Comparison of ENCODE assay signal across 1 cellular context in genomic region chr18:74597662-74598349, GRCh38.
TF ChIP-seq lines count a peak whose summit lies in the region.

TSS of gene ZNF407 (plus strand) at chr18:74597870. CDS start at chr18:74631020, 33,150 bp downstream.

TF ChIP-seq in K562, 482 proteins besides CTCF, POLR2A, EP300 and RAD21 (continued from another document and continues in another):
- TF ChIP-seq, protein P1, sequence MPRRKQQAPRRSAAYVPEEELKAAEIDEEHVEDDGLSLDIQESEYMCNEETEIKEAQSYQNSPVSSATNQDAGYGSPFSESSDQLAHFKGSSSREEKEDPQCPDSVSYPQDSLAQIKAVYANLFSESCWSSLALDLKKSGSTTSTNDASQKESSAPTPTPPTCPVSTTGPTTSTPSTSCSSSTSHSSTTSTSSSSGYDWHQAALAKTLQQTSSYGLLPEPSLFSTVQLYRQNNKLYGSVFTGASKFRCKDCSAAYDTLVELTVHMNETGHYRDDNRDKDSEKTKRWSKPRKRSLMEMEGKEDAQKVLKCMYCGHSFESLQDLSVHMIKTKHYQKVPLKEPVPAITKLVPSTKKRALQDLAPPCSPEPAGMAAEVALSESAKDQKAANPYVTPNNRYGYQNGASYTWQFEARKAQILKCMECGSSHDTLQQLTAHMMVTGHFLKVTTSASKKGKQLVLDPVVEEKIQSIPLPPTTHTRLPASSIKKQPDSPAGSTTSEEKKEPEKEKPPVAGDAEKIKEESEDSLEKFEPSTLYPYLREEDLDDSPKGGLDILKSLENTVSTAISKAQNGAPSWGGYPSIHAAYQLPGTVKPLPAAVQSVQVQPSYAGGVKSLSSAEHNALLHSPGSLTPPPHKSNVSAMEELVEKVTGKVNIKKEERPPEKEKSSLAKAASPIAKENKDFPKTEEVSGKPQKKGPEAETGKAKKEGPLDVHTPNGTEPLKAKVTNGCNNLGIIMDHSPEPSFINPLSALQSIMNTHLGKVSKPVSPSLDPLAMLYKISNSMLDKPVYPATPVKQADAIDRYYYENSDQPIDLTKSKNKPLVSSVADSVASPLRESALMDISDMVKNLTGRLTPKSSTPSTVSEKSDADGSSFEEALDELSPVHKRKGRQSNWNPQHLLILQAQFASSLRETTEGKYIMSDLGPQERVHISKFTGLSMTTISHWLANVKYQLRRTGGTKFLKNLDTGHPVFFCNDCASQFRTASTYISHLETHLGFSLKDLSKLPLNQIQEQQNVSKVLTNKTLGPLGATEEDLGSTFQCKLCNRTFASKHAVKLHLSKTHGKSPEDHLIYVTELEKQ (CRISPR knock-in tag; IDR thresholded peaks at IDR 0.05): no peak
- TF ChIP-seq ZNF408 (CRISPR knock-in tag; IDR thresholded peaks at IDR 0.05; ENCODE audit: low read depth) (no peak), ILF3 (IDR thresholded peaks at IDR 0.05; ENCODE audit: borderline replicate concordance) (no peak), ZNF224 (CRISPR knock-in tag; IDR thresholded peaks at IDR 0.05) (no peak), RFX7 (CRISPR knock-in tag; IDR thresholded peaks at IDR 0.05) (no peak), MIER1 (IDR thresholded peaks at IDR 0.05; ENCODE audit: low read depth) (no peak), POLR2AphosphoS5 (IDR thresholded peaks at IDR 0.05; ENCODE audit: control insufficient read depth, insufficient read depth, low read depth, low read length) (peak; percentile 57; the same call in 1 of the 2 replicates), HDAC6 (IDR thresholded peaks at IDR 0.05; ENCODE audit: low read depth, low read length) (no peak), TAL1 (IDR thresholded peaks at IDR 0.05) (no peak), FOXA3 (CRISPR knock-in tag; conservative IDR thresholded peaks at IDR 0.05 in 1 of 2, IDR thresholded peaks at IDR 0.05 in 1 of 2) (no peak), MTA2 (IDR thresholded peaks at IDR 0.05; ENCODE audit: low read depth) (no peak), GTF2E2 (tag; IDR thresholded peaks at IDR 0.05) (no peak), MCM3 (IDR thresholded peaks at IDR 0.05) (no peak), ZNF232 (CRISPR knock-in tag; IDR thresholded peaks at IDR 0.05) (no peak), TRIM24 (IDR thresholded peaks at IDR 0.05) (no peak), GABPB1 (CRISPR knock-in tag; IDR thresholded peaks at IDR 0.05) (peak; percentile 84), ZNF253 (CRISPR knock-in tag; conservative IDR thresholded peaks at IDR 0.05) (no peak), ETV1 (tag; conservative IDR thresholded peaks at IDR 0.05; ENCODE audit: low read depth) (0 out of 2 replicates have a peak, but pooled peaks have one; percentile 4), NR2C1 (IDR thresholded peaks at IDR 0.05) (peak; percentile 47; the same call in 1 of the 2 replicates), NR2C1 (tag; IDR thresholded peaks at IDR 0.05) (no peak), ELF4 (CRISPR knock-in tag; IDR thresholded peaks at IDR 0.05) (no peak), PHF8 (IDR thresholded peaks at IDR 0.05; ENCODE audit: borderline replicate concordance, low read length) (peak; percentile 48), KLF10 (CRISPR knock-in tag; IDR thresholded peaks at IDR 0.05) (no peak), ARID1B (IDR thresholded peaks at IDR 0.05) (no peak), HMG20B (CRISPR knock-in tag; IDR thresholded peaks at IDR 0.05) (no peak), ZNF212 (CRISPR knock-in tag; IDR thresholded peaks at IDR 0.05) (no peak), ZNF140 (CRISPR knock-in tag; IDR thresholded peaks at IDR 0.05) (no peak), NR4A1 (CRISPR knock-in tag; IDR thresholded peaks at IDR 0.05) (no peak), NR4A1 (tag; IDR thresholded peaks at IDR 0.05) (no peak), SPI1 (IDR thresholded peaks at IDR 0.05; ENCODE audit: borderline replicate concordance, low read depth, low read length) (no peak), ELF2 (CRISPR knock-in tag; IDR thresholded peaks at IDR 0.05) (no peak), CBX8 (IDR thresholded peaks at IDR 0.05; ENCODE audit: borderline replicate concordance, extremely low read depth, low read depth, low read length, poor library complexity, severe bottlenecking) (no peak), RFX1 (IDR thresholded peaks at IDR 0.05) (0 out of 2 replicates have a peak, but pooled peaks have one; percentile 20), RBM25 (IDR thresholded peaks at IDR 0.05; ENCODE audit: low read depth, low read length, severe bottlenecking) (no peak), HDGF (IDR thresholded peaks at IDR 0.05) (no peak), ZFX (CRISPR knock-in tag; IDR thresholded peaks at IDR 0.05) (no peak), BRD4 (IDR thresholded peaks at IDR 0.05) (no peak), ETV5 (CRISPR knock-in tag; IDR thresholded peaks at IDR 0.05; ENCODE audit: low read depth) (no peak), CREB3L1 (IDR thresholded peaks at IDR 0.05; ENCODE audit: borderline replicate concordance, low read depth) (no peak), HBP1 (CRISPR knock-in tag; IDR thresholded peaks at IDR 0.05) (no peak), PTBP1 (IDR thresholded peaks at IDR 0.05; ENCODE audit: low read depth, low read length) (no peak), TSC22D4 (tag; IDR thresholded peaks at IDR 0.05) (no peak), DEAF1 (CRISPR knock-in tag; IDR thresholded peaks at IDR 0.05) (no peak), HNRNPK (IDR thresholded peaks at IDR 0.05; ENCODE audit: low read depth, low read length, poor library complexity, severe bottlenecking) (no peak), EGR1 (conservative IDR thresholded peaks at IDR 0.05) (no peak)
- TF ChIP-seq, protein P2, sequence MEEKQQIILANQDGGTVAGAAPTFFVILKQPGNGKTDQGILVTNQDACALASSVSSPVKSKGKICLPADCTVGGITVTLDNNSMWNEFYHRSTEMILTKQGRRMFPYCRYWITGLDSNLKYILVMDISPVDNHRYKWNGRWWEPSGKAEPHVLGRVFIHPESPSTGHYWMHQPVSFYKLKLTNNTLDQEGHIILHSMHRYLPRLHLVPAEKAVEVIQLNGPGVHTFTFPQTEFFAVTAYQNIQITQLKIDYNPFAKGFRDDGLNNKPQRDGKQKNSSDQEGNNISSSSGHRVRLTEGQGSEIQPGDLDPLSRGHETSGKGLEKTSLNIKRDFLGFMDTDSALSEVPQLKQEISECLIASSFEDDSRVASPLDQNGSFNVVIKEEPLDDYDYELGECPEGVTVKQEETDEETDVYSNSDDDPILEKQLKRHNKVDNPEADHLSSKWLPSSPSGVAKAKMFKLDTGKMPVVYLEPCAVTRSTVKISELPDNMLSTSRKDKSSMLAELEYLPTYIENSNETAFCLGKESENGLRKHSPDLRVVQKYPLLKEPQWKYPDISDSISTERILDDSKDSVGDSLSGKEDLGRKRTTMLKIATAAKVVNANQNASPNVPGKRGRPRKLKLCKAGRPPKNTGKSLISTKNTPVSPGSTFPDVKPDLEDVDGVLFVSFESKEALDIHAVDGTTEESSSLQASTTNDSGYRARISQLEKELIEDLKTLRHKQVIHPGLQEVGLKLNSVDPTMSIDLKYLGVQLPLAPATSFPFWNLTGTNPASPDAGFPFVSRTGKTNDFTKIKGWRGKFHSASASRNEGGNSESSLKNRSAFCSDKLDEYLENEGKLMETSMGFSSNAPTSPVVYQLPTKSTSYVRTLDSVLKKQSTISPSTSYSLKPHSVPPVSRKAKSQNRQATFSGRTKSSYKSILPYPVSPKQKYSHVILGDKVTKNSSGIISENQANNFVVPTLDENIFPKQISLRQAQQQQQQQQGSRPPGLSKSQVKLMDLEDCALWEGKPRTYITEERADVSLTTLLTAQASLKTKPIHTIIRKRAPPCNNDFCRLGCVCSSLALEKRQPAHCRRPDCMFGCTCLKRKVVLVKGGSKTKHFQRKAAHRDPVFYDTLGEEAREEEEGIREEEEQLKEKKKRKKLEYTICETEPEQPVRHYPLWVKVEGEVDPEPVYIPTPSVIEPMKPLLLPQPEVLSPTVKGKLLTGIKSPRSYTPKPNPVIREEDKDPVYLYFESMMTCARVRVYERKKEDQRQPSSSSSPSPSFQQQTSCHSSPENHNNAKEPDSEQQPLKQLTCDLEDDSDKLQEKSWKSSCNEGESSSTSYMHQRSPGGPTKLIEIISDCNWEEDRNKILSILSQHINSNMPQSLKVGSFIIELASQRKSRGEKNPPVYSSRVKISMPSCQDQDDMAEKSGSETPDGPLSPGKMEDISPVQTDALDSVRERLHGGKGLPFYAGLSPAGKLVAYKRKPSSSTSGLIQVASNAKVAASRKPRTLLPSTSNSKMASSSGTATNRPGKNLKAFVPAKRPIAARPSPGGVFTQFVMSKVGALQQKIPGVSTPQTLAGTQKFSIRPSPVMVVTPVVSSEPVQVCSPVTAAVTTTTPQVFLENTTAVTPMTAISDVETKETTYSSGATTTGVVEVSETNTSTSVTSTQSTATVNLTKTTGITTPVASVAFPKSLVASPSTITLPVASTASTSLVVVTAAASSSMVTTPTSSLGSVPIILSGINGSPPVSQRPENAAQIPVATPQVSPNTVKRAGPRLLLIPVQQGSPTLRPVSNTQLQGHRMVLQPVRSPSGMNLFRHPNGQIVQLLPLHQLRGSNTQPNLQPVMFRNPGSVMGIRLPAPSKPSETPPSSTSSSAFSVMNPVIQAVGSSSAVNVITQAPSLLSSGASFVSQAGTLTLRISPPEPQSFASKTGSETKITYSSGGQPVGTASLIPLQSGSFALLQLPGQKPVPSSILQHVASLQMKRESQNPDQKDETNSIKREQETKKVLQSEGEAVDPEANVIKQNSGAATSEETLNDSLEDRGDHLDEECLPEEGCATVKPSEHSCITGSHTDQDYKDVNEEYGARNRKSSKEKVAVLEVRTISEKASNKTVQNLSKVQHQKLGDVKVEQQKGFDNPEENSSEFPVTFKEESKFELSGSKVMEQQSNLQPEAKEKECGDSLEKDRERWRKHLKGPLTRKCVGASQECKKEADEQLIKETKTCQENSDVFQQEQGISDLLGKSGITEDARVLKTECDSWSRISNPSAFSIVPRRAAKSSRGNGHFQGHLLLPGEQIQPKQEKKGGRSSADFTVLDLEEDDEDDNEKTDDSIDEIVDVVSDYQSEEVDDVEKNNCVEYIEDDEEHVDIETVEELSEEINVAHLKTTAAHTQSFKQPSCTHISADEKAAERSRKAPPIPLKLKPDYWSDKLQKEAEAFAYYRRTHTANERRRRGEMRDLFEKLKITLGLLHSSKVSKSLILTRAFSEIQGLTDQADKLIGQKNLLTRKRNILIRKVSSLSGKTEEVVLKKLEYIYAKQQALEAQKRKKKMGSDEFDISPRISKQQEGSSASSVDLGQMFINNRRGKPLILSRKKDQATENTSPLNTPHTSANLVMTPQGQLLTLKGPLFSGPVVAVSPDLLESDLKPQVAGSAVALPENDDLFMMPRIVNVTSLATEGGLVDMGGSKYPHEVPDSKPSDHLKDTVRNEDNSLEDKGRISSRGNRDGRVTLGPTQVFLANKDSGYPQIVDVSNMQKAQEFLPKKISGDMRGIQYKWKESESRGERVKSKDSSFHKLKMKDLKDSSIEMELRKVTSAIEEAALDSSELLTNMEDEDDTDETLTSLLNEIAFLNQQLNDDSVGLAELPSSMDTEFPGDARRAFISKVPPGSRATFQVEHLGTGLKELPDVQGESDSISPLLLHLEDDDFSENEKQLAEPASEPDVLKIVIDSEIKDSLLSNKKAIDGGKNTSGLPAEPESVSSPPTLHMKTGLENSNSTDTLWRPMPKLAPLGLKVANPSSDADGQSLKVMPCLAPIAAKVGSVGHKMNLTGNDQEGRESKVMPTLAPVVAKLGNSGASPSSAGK (IDR thresholded peaks at IDR 0.05): peak; percentile 68; the same call in 1 of the 2 replicates
- TF ChIP-seq, protein P3, sequence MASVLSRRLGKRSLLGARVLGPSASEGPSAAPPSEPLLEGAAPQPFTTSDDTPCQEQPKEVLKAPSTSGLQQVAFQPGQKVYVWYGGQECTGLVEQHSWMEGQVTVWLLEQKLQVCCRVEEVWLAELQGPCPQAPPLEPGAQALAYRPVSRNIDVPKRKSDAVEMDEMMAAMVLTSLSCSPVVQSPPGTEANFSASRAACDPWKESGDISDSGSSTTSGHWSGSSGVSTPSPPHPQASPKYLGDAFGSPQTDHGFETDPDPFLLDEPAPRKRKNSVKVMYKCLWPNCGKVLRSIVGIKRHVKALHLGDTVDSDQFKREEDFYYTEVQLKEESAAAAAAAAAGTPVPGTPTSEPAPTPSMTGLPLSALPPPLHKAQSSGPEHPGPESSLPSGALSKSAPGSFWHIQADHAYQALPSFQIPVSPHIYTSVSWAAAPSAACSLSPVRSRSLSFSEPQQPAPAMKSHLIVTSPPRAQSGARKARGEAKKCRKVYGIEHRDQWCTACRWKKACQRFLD (CRISPR knock-in tag; IDR thresholded peaks at IDR 0.05): no peak
- TF ChIP-seq, protein P4, sequence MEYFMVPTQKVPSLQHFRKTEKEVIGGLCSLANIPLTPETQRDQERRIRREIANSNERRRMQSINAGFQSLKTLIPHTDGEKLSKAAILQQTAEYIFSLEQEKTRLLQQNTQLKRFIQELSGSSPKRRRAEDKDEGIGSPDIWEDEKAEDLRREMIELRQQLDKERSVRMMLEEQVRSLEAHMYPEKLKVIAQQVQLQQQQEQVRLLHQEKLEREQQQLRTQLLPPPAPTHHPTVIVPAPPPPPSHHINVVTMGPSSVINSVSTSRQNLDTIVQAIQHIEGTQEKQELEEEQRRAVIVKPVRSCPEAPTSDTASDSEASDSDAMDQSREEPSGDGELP (CRISPR knock-in tag; IDR thresholded peaks at IDR 0.05; ENCODE audit: borderline replicate concordance): no peak
